Comparison of ENCODE assay signal across 9 cellular contexts in genomic region chr1:205477759-205478247, GRCh38. TPM values are rescaled to one million over a fixed set of nuclear protein-coding genes. Genes with fewer than 3 reads are reported as not detected.
DNase-seq lines count a peak whose midpoint lies in the region; TF ChIP-seq lines count a peak whose summit lies in the region.
"Had no signal": no experiment of that assay in that cellular context is flagged by ENCODE, and none has a peak within 500 bp of the region (broad histone marks: within the 10 kb centered on the region; RNA-seq: fewer than 3 reads in every experiment).

No MANE protein-coding gene starts in this region.

- H3K27me3 ChIP-seq in BJ (ENCODE audit: control insufficient read depth, insufficient read depth, low read length) (peaks cover 18% of the 10 kb centered on the region), MG63 (peaks cover 5% of the 10 kb centered on the region; the same call in 1 of the 2 replicates)

- POLR2A ChIA-PET in BJ (lab: Charles Lee): no interaction called here

- TF ChIP-seq CTCF in BJ (IDR thresholded peaks at IDR 0.05; ENCODE audit: insufficient read depth, low read depth, low read length): no peak

- peaks cover 11% of the 10 kb centered on the region for H3K9me3 ChIP-seq in MG63

- no peak overlapping the region for H3K4me3 ChIP-seq in BJ (ENCODE audit: low read depth, low read length)
- no peak overlapping the region for H3K4me3 ChIP-seq in MG63

- H3K36me3 ChIP-seq in BJ (ENCODE audit: control insufficient read depth, insufficient read depth, low read length) (no peaks in the 10 kb centered on the region), MG63 (no peaks in the 10 kb centered on the region)

- DNase-seq in BJ (ENCODE audit: low read depth) (peak; percentile 39), MG63 (peak; percentile 96), astrocyte of the hippocampus (ENCODE audit: low read depth, low spot score) (peak; percentile 98), kidney tubule cell (ENCODE audit: low spot score) (peak; percentile 98), NCI-H82 treated with DMSO at 0.1 percent for 48 hours (lab: John Stamatoyannopoulos, UW; ENCODE audit: unreplicated experiment) (no peak), occipital lobe (lab: John Stamatoyannopoulos, UW) (no peak), islet precursor cell (no peak)
- no peak for DNase-seq in activated CD4-positive, alpha-beta T cell treated with anti-CD3 and anti-CD28 coated beads, Interleukin-2, amount 50 U/mL, for 48 hours
- DNase-seq: stimulated activated CD4-positive, alpha-beta T cell treated with anti-CD3 and anti-CD28 coated beads, Interleukin-2, amount 100 ng/mL, for 24 hours had no signal

- CTCF ChIA-PET in BJ (lab: Yijun Ruan, JAX): interaction anchor here (0.7 to 37.0 kb wide), 7 partner anchors 11 to 248 kb away, joined by 3 to 819 read pairs (median 4); no protein-coding TSS in a partner anchor

RNA-seq across cellular contexts. Expression of gene BLACAT1, which starts 22.0 kb away (rescaled TPM):
- 0.02 TPM in 1 of 2 replicates, not detected in the other for polyA plus RNA-seq in BJ (2011; rRNA removed)
- not detected in 2 replicates for polyA minus RNA-seq in BJ (2011; rRNA and poly(A)+ RNA removed)
- not detected in 2 replicates for total RNA-seq in MG63 (2014; rRNA removed; shearing (Covaris generic); ENCODE audit: low replicate concordance)
- 0.94 TPM for total RNA-seq in occipital lobe

RNA-seq across cellular contexts. Expression of gene CDK18, which starts 26.7 kb away (rescaled TPM):
- 0.45 and 0.83 TPM in 2 replicates for polyA plus RNA-seq in BJ (2011; rRNA removed)
- 0.90 and 0.98 TPM in 2 replicates for polyA minus RNA-seq in BJ (2011; rRNA and poly(A)+ RNA removed)
- 0.89 and 3.0 TPM in 2 replicates for total RNA-seq in MG63 (2014; rRNA removed; shearing (Covaris generic); ENCODE audit: low replicate concordance)
- total RNA-seq in occipital lobe: 0.16 TPM

RNA-seq across cellular contexts. Expression of gene LEMD1, which starts 55.9 kb away (rescaled TPM):
- not detected in 2 replicates for polyA plus RNA-seq in BJ (2011; rRNA removed)
- polyA minus RNA-seq in BJ (2011; rRNA and poly(A)+ RNA removed): not detected in 2 replicates
- not detected in 2 replicates for total RNA-seq in MG63 (2014; rRNA removed; shearing (Covaris generic); ENCODE audit: low replicate concordance)
- 6.9 TPM for total RNA-seq in occipital lobe

Comparison
In these comparisons a context has a peak if more than half of its experiments do, and no peak if none do; other contexts are left out.
1. DNase-seq: peak in BJ (single experiment), MG63 (single experiment), astrocyte of the hippocampus (single experiment) and kidney tubule cell (single experiment); none in activated CD4-positive, alpha-beta T cell treated with anti-CD3 and anti-CD28 coated beads, Interleukin-2, amount 50 U/mL, for 48 hours (0 of 2), NCI-H82 treated with DMSO at 0.1 percent for 48 hours (single experiment), occipital lobe (single experiment) and islet precursor cell (single experiment).